In genomic region chr3:100427694-100428093, GRCh38 we compare ENCODE assay signal across 17 cellular contexts.
"Had no signal": no experiment of that assay in that cellular context is flagged by ENCODE, and none has a peak within 500 bp of the region (broad histone marks: within the 10 kb centered on the region; RNA-seq: fewer than 3 reads in every experiment).

No MANE protein-coding gene starts in this region.

- DNase-seq: activated CD4-positive, alpha-beta T cell treated with anti-CD3 and anti-CD28 coated beads for 36 hours; activated naive CD4-positive, alpha-beta T cell treated with Interleukin-2 at 50 U/mL for 16 hours; activated naive CD8-positive, alpha-beta T cell treated with anti-CD3 and anti-CD28 coated beads, Interleukin-2, amount 50 U/mL, for 24 hours; endodermal cell; hippocampal formation; natural killer cell; posterior cingulate gyrus; right lobe of liver; stimulated activated CD4-positive, alpha-beta T cell treated with anti-CD3 and anti-CD28 coated beads, Interleukin-12 subunit alpha, Interleukin-12 subunit beta, amount 100 ng/mL, for 4 hours; stimulated activated CD4-positive, alpha-beta T cell treated with anti-CD3 and anti-CD28 coated beads, Interleukin-4, amount 100 ng/mL, for 1 hour; stimulated activated CD8-positive, alpha-beta memory T cell treated with anti-CD3 and anti-CD28 coated beads, Interleukin-4, amount 100 ng/mL, for 48 hours; stimulated activated naive CD8-positive, alpha-beta T cell treated with anti-CD3 and anti-CD28 coated beads, Interleukin-15, Interleukin-2, amounts not matched to agents 100 U/mL and 50 U/mL, for 24 hours; T-helper 1 cell had no signal

- H3K27ac ChIP-seq: body of pancreas, right lobe of liver, SK-N-MC, VCaP had no signal

- H3K9me3 ChIP-seq: body of pancreas, right lobe of liver had no signal

- H3K27me3 ChIP-seq: body of pancreas, right lobe of liver had no signal

- ATAC-seq: activated CD4-positive, alpha-beta T cell treated with anti-CD3 and anti-CD28 coated beads for 36 hours; activated naive CD8-positive, alpha-beta T cell treated with anti-CD3 and anti-CD28 coated beads, Interleukin-2, amount 50 U/mL, for 24 hours; body of pancreas; esophagus mucosa; natural killer cell; stimulated activated naive CD8-positive, alpha-beta T cell treated with anti-CD3 and anti-CD28 coated beads, Interleukin-15, Interleukin-2, amounts not matched to agents 100 U/mL and 50 U/mL, for 24 hours had no signal

- H3K4me3 ChIP-seq: body of pancreas, right lobe of liver, SK-N-MC had no signal

- H3K36me3 ChIP-seq: right lobe of liver had no signal
